8 cellular contexts compared by ENCODE assay signal in the genomic region with DNA sequence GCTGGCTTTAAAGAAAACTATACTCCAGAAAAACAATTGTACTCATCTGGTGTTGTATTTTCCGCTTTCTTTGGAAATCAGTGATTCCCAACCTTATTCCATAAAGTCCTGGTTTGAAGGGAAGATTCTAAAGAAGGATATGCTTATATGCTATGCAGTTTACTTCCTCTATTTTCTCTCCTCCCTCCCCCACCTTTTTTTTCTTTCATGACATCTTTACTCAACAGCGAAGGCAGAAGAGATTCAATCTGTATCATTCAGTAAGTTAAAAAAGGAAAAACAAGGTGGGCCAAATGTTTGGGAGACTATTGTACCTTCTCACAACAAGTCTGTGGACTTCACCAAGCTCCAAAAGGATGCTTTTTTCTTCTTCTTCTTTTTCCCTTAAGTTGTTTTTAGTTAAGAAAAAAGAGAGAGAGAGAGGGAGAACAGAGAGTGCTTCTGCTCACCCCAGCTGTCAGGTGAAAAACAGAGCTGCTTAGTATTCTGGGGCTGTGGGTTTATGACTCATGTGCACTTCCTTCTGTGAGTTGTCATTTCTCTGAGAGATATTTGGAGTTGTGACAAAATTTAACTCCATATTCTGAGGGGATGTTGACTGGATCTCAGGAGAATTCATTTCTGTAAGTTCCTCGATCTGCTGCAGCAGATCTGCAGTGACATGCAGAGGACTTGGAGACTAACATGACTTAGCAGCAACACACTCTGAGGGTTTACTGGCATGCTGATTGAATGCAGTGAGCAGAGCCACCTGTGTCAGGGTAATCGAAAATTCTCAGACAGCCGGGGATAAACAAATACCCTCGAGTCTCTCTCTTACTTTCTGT.
DNase-seq lines count a peak whose midpoint lies in the region; ATAC-seq and TF ChIP-seq lines count a peak whose summit lies in the region.

No MANE protein-coding gene starts in this region.

- H3F3A ChIP-seq in GM23338 (replicated peaks; ENCODE audit: low read depth) = no peaks in the 10 kb centered on the region

- H3K4me3 ChIP-seq in GM08714 (ENCODE audit: low read length) (peak overlapping the region; percentile 65), GM23338 (no peak overlapping the region)

- H3K4me3 Mint-ChIP-seq in GM23338 = no peak overlapping the region
- peak overlapping the region; percentile 53 to 65 for H3K4me3 Mint-ChIP-seq in effector memory CD8-positive, alpha-beta T cell

- 0 out of 2 replicates have a peak, but pooled peaks cover 6% of the 10 kb centered on the region for H3K4me1 ChIP-seq in GM23338 (ENCODE audit: insufficient read depth)

- H3K36me3 Mint-ChIP-seq in GM23338 (ENCODE audit: low read depth) = no peaks in the 10 kb centered on the region
- no peaks in the 10 kb centered on the region for H3K36me3 Mint-ChIP-seq in effector memory CD8-positive, alpha-beta T cell (ENCODE audit: insufficient read depth)

- H3K4me2 ChIP-seq in GM23338 = no peak overlapping the region

- H3K79me2 ChIP-seq in GM23338 (replicated peaks; ENCODE audit: insufficient read depth) = no peaks in the 10 kb centered on the region

- no peaks in the 10 kb centered on the region for H3K9me3 Mint-ChIP-seq in GM23338
- no peaks in the 10 kb centered on the region for H3K9me3 Mint-ChIP-seq in effector memory CD8-positive, alpha-beta T cell

- ATAC-seq in GM23338 = no peak; the same call in 1 of the 3 replicates
- peak; percentile 90 for ATAC-seq in effector memory CD8-positive, alpha-beta T cell (replicated peaks)

- no peak overlapping the region for H3K27ac ChIP-seq in GM23338 (ENCODE audit: low read depth)

- H2AFZ ChIP-seq in GM23338 = peak overlapping the region; percentile 45; the same call in 1 of the 2 replicates

- H3K27me3 Mint-ChIP-seq in GM23338 (ENCODE audit: insufficient read depth, low read depth, poor library complexity) = no peaks in the 10 kb centered on the region
- peaks cover 0 to 2% of the 10 kb centered on the region in 2 donors for H3K27me3 Mint-ChIP-seq in effector memory CD8-positive, alpha-beta T cell

- H3K4me1 Mint-ChIP-seq in GM23338 = peaks cover 7% of the 10 kb centered on the region; the same call in 2 of the 3 replicates
- H3K4me1 Mint-ChIP-seq in effector memory CD8-positive, alpha-beta T cell (ENCODE audit: low read depth in 2 of 2) = peaks cover 24 to 34% of the 10 kb centered on the region in 2 donors

- no peaks in the 10 kb centered on the region for H3K27me3 ChIP-seq in GM23338 (ENCODE audit: insufficient read depth)

- DNase-seq in GM23338 (ENCODE audit: low spot score) = no peak
- DNase-seq in M059J (ENCODE audit: low read depth) = peak; percentile 87
- DNase-seq in activated CD4-positive, alpha-beta T cell treated with anti-CD3 and anti-CD28 coated beads for 24 hours (ENCODE audit: low read depth in 2 of 2) = peak; percentile 8 to 28
- DNase-seq in effector memory CD8-positive, alpha-beta T cell = peak; percentile 24 to 44 (median 26)
- DNase-seq in putamen (ENCODE audit: low spot score) = peak; percentile 73
- no peak for DNase-seq in NCI-H1092 (lab: John Stamatoyannopoulos, UW)
- no peak for DNase-seq in NCI-H1436 treated with DMSO at 0.1 percent for 48 hours (lab: John Stamatoyannopoulos, UW)

- no peaks in the 10 kb centered on the region for H3K9me2 ChIP-seq in GM23338 (ENCODE audit: insufficient read depth)

- H4K20me1 ChIP-seq in GM23338 (replicated peaks; ENCODE audit: insufficient read depth) = no peaks in the 10 kb centered on the region

- H3K27ac Mint-ChIP-seq in GM23338 = 0 out of 2 replicates have a peak overlapping the region, but pooled peaks have one; percentile 3
- H3K27ac Mint-ChIP-seq in effector memory CD8-positive, alpha-beta T cell = peak overlapping the region; percentile 77 to 84

- no peak for TF ChIP-seq CTCF in GM23338 (conservative IDR thresholded peaks at IDR 0.05; ENCODE audit: low read depth in 2 of 2)

- H3K36me3 ChIP-seq in GM23338 (ENCODE audit: insufficient read depth) = no peaks in the 10 kb centered on the region

TF ChIP-seq in GM23338, 12 proteins besides CTCF, POLR2A, EP300 and RAD21 (continues in another document):
- TF ChIP-seq, protein P1, sequence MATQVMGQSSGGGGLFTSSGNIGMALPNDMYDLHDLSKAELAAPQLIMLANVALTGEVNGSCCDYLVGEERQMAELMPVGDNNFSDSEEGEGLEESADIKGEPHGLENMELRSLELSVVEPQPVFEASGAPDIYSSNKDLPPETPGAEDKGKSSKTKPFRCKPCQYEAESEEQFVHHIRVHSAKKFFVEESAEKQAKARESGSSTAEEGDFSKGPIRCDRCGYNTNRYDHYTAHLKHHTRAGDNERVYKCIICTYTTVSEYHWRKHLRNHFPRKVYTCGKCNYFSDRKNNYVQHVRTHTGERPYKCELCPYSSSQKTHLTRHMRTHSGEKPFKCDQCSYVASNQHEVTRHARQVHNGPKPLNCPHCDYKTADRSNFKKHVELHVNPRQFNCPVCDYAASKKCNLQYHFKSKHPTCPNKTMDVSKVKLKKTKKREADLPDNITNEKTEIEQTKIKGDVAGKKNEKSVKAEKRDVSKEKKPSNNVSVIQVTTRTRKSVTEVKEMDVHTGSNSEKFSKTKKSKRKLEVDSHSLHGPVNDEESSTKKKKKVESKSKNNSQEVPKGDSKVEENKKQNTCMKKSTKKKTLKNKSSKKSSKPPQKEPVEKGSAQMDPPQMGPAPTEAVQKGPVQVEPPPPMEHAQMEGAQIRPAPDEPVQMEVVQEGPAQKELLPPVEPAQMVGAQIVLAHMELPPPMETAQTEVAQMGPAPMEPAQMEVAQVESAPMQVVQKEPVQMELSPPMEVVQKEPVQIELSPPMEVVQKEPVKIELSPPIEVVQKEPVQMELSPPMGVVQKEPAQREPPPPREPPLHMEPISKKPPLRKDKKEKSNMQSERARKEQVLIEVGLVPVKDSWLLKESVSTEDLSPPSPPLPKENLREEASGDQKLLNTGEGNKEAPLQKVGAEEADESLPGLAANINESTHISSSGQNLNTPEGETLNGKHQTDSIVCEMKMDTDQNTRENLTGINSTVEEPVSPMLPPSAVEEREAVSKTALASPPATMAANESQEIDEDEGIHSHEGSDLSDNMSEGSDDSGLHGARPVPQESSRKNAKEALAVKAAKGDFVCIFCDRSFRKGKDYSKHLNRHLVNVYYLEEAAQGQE (IDR thresholded peaks at IDR 0.05; ENCODE audit: unreplicated experiment) = no peak
- no peak for TF ChIP-seq EZH2phosphoT487 (IDR thresholded peaks at IDR 0.05; ENCODE audit: unreplicated experiment)
- TF ChIP-seq, protein P2, sequence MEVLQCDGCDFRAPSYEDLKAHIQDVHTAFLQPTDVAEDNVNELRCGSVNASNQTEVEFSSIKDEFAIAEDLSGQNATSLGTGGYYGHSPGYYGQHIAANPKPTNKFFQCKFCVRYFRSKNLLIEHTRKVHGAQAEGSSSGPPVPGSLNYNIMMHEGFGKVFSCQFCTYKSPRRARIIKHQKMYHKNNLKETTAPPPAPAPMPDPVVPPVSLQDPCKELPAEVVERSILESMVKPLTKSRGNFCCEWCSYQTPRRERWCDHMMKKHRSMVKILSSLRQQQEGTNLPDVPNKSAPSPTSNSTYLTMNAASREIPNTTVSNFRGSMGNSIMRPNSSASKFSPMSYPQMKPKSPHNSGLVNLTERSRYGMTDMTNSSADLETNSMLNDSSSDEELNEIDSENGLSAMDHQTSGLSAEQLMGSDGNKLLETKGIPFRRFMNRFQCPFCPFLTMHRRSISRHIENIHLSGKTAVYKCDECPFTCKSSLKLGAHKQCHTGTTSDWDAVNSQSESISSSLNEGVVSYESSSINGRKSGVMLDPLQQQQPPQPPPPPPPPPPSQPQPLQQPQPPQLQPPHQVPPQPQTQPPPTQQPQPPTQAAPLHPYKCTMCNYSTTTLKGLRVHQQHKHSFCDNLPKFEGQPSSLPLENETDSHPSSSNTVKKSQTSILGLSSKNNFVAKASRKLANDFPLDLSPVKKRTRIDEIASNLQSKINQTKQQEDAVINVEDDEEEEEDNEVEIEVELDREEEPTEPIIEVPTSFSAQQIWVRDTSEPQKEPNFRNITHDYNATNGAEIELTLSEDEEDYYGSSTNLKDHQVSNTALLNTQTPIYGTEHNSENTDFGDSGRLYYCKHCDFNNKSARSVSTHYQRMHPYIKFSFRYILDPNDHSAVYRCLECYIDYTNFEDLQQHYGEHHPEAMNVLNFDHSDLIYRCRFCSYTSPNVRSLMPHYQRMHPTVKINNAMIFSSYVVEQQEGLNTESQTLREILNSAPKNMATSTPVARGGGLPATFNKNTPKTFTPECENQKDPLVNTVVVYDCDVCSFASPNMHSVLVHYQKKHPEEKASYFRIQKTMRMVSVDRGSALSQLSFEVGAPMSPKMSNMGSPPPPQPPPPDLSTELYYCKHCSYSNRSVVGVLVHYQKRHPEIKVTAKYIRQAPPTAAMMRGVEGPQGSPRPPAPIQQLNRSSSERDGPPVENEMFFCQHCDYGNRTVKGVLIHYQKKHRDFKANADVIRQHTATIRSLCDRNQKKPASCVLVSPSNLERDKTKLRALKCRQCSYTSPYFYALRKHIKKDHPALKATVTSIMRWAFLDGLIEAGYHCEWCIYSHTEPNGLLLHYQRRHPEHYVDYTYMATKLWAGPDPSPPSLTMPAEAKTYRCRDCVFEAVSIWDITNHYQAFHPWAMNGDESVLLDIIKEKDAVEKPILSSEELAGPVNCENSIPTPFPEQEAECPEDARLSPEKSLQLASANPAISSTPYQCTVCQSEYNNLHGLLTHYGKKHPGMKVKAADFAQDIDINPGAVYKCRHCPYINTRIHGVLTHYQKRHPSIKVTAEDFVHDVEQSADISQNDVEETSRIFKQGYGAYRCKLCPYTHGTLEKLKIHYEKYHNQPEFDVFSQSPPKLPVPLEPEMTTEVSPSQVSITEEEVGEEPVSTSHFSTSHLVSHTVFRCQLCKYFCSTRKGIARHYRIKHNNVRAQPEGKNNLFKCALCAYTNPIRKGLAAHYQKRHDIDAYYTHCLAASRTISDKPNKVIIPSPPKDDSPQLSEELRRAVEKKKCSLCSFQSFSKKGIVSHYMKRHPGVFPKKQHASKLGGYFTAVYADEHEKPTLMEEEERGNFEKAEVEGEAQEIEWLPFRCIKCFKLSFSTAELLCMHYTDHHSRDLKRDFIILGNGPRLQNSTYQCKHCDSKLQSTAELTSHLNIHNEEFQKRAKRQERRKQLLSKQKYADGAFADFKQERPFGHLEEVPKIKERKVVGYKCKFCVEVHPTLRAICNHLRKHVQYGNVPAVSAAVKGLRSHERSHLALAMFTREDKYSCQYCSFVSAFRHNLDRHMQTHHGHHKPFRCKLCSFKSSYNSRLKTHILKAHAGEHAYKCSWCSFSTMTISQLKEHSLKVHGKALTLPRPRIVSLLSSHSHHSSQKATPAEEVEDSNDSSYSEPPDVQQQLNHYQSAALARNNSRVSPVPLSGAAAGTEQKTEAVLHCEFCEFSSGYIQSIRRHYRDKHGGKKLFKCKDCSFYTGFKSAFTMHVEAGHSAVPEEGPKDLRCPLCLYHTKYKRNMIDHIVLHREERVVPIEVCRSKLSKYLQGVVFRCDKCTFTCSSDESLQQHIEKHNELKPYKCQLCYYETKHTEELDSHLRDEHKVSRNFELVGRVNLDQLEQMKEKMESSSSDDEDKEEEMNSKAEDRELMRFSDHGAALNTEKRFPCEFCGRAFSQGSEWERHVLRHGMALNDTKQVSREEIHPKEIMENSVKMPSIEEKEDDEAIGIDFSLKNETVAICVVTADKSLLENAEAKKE (CRISPR knock-in tag; IDR thresholded peaks at IDR 0.05) = no peak
- no peak for TF ChIP-seq ZNF114 (CRISPR knock-in tag; IDR thresholded peaks at IDR 0.05)
- TF ChIP-seq ZNF331 (CRISPR knock-in tag; IDR thresholded peaks at IDR 0.05; ENCODE audit: low read depth) = no peak
- TF ChIP-seq NANOG (IDR thresholded peaks at IDR 0.05; ENCODE audit: borderline replicate concordance) = no peak

Comparison
In these comparisons a context has a peak if more than half of its experiments do, and no peak if none do; other contexts are left out.
1. DNase-seq: peak in M059J (single experiment), activated CD4-positive, alpha-beta T cell treated with anti-CD3 and anti-CD28 coated beads for 24 hours (2 of 2), effector memory CD8-positive, alpha-beta T cell (3 of 3) and putamen (single experiment); none in GM23338 (single experiment), NCI-H1092 (single experiment) and NCI-H1436 treated with DMSO at 0.1 percent for 48 hours (single experiment).